9 cellular contexts compared by ENCODE assay signal in the genomic region with DNA sequence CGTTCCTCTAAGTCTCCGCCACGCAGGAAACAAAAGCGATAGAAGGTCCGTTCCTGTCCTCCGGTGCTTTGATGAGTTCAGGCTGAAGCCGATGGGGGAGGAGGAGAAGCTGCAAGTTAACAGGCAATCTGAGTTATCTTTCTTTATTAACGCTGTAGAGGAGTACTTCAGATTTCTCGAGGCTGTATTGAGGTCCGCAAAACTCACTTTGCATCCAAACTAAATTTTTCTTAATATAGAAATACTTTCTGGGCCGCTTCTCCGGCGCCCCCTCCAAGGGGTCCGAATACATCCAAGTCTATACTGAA. TPM values are rescaled to one million over a fixed set of nuclear protein-coding genes. Genes with fewer than 3 reads are reported as not detected.
A peak's percentile ranks its signal among the peaks of the same experiment; 100 is the strongest.
DNase-seq lines count a peak whose midpoint lies in the region; ATAC-seq lines count a peak whose summit lies in the region.
"Had no signal": no experiment of that assay in that cellular context is flagged by ENCODE, and none has a peak within 500 bp of the region (broad histone marks: within the 10 kb centered on the region; RNA-seq: fewer than 3 reads in every experiment).

No MANE protein-coding gene starts in this region.

- H3K9me3 Mint-ChIP-seq in activated CD8-positive, alpha-beta T cell treated with anti-CD3 and anti-CD28 coated beads, Interleukin-2, amount 10 ng/mL, durations not matched to agents 7 days and 5 days (ENCODE audit: insufficient read depth) = no peaks in the 10 kb centered on the region

- ATAC-seq in activated CD8-positive, alpha-beta T cell treated with anti-CD3 and anti-CD28 coated beads, Interleukin-2, amount 10 ng/mL, durations not matched to agents 7 days and 5 days = no peak
- ATAC-seq: K562 had no signal

- CTCF ChIA-PET in activated CD8-positive, alpha-beta T cell treated with anti-CD3 and anti-CD28 coated beads, Interleukin-2, amount 10 ng/mL, durations not matched to agents 7 days and 5 days (lab: Charles Lee) = no interaction called here

- intact Hi-C loops in posterior cingulate gyrus (cut with DNase I) = no loop called here

- no peaks in the 10 kb centered on the region for H3F3A ChIP-seq in GM23248 (ENCODE audit: insufficient read depth)

- H3K27ac ChIP-seq in GM23248 (no peak overlapping the region), iPS-18a (ENCODE audit: low read length) (no peak overlapping the region), skeletal muscle tissue (ENCODE audit: low read depth, low read length) (no peak overlapping the region)

- in situ Hi-C loops in GM23248 (cut with MboI) = no loop called here

- no peaks in the 10 kb centered on the region for H3K9me2 ChIP-seq in GM23248 (ENCODE audit: insufficient read depth)

- H3K27ac Mint-ChIP-seq in activated CD8-positive, alpha-beta T cell treated with anti-CD3 and anti-CD28 coated beads, Interleukin-2, amount 10 ng/mL, durations not matched to agents 7 days and 5 days = no peak overlapping the region

- WGBS in GM23248 (ENCODE audit: low coverage in 1 of 2, low lambda C conversion rate in 2 of 2, missing lambda C conversion rate in 2 of 2), 2 experiments = 65 to 66% methylated on average over 13 to 14 of the region's 14 CpGs

- no peaks in the 10 kb centered on the region for H4K20me1 ChIP-seq in GM23248 (ENCODE audit: insufficient read depth)

- H3K4me2 ChIP-seq in GM23248 (ENCODE audit: unreplicated experiment) = peak overlapping the region; percentile 59

- H3K36me3 ChIP-seq in GM23248 (ENCODE audit: low read depth) (no peaks in the 10 kb centered on the region), iPS-18a (ENCODE audit: control insufficient read depth, low read depth, low read length) (no peaks in the 10 kb centered on the region), skeletal muscle tissue (ENCODE audit: control insufficient read depth in 3 of 3, insufficient read depth in 3 of 3, low read length in 3 of 3) (no peaks in the 10 kb centered on the region)

- no peak overlapping the region for H2AFZ ChIP-seq in GM23248

- H3K4me1 ChIP-seq in GM23248 (ENCODE audit: insufficient read depth) (no peaks in the 10 kb centered on the region), iPS-18a (ENCODE audit: control insufficient read depth, low read depth, low read length) (peaks cover 11% of the 10 kb centered on the region), skeletal muscle tissue (ENCODE audit: control insufficient read depth in 3 of 3, insufficient read depth in 3 of 3, low read length in 3 of 3) (peaks cover 4 to 11% (median 5%) of the 10 kb centered on the region in 3 donors)

- H3K9me3 ChIP-seq in GM23248 (ENCODE audit: low read depth) = no peaks in the 10 kb centered on the region
- H3K9me3 ChIP-seq in iPS-18a (ENCODE audit: control insufficient read depth, low read depth, low read length) = no peaks in the 10 kb centered on the region
- H3K9me3 ChIP-seq in skeletal muscle tissue (ENCODE audit: control insufficient read depth in 3 of 3, low read length in 3 of 3) = no peaks in the 10 kb centered on the region

- H3K36me3 Mint-ChIP-seq in activated CD8-positive, alpha-beta T cell treated with anti-CD3 and anti-CD28 coated beads, Interleukin-2, amount 10 ng/mL, durations not matched to agents 7 days and 5 days (ENCODE audit: low read depth) = no peaks in the 10 kb centered on the region

- H3K4me1 Mint-ChIP-seq in activated CD8-positive, alpha-beta T cell treated with anti-CD3 and anti-CD28 coated beads, Interleukin-2, amount 10 ng/mL, durations not matched to agents 7 days and 5 days (ENCODE audit: low read depth) = peaks cover 12% of the 10 kb centered on the region

- H3K9ac ChIP-seq in GM23248 = no peak overlapping the region
- H3K9ac ChIP-seq in iPS-18a (ENCODE audit: low read length) = no peak overlapping the region
- no peak overlapping the region for H3K9ac ChIP-seq in skeletal muscle tissue (ENCODE audit: low read depth in 1 of 3, low read length in 3 of 3)

- H3K4me3 ChIP-seq in GM23248 (peak overlapping the region; percentile 55; the same call in 1 of the 2 replicates), iPS-18a (ENCODE audit: low read length) (peak overlapping the region; percentile 73), skeletal muscle tissue (ENCODE audit: low read length in 3 of 3) (peak overlapping the region in 2 of 3 donors; percentile 34 to 56)
- H3K4me3 ChIP-seq: K562 had no signal

- POLR2A ChIA-PET in activated CD8-positive, alpha-beta T cell treated with anti-CD3 and anti-CD28 coated beads, Interleukin-2, amount 10 ng/mL, durations not matched to agents 7 days and 5 days (lab: Charles Lee) = no interaction called here

- no peaks in the 10 kb centered on the region for H3K79me2 ChIP-seq in GM23248 (ENCODE audit: insufficient read depth)

- DNase-seq in GM23248 (no peak), posterior cingulate gyrus (no peak), NCI-H446 treated with DMSO at 0.1 percent for 48 hours (lab: John Stamatoyannopoulos, UW) (no peak), NCI-H2081 (lab: John Stamatoyannopoulos, UW) (no peak)
- DNase-seq in activated CD8-positive, alpha-beta T cell treated with anti-CD3 and anti-CD28 coated beads, Interleukin-2, amount 10 ng/mL, durations not matched to agents 7 days and 5 days = no peak
- no peak for DNase-seq in stimulated activated CD4-positive, alpha-beta T cell treated with anti-CD3 and anti-CD28 coated beads, Interleukin-4, amount 100 ng/mL, for 1 hour

- H3K4me3 Mint-ChIP-seq in activated CD8-positive, alpha-beta T cell treated with anti-CD3 and anti-CD28 coated beads, Interleukin-2, amount 10 ng/mL, durations not matched to agents 7 days and 5 days = peak overlapping the region; percentile 65

- H3K27me3 ChIP-seq in GM23248 (replicated peaks; ENCODE audit: insufficient read depth) (peaks cover 27% of the 10 kb centered on the region), iPS-18a (ENCODE audit: control insufficient read depth, insufficient read depth, low read length) (peaks cover 63% of the 10 kb centered on the region), skeletal muscle tissue (ENCODE audit: control insufficient read depth in 3 of 3, insufficient read depth in 3 of 3, low read length in 3 of 3) (peaks cover 22 to 43% (median 40%) of the 10 kb centered on the region in 3 donors)

- peaks cover 42% of the 10 kb centered on the region for H3K27me3 Mint-ChIP-seq in activated CD8-positive, alpha-beta T cell treated with anti-CD3 and anti-CD28 coated beads, Interleukin-2, amount 10 ng/mL, durations not matched to agents 7 days and 5 days (ENCODE audit: low read depth)

RNA-seq across cellular contexts. Expression of a gene that starts 0.4 kb away (rescaled TPM):
- not detected in 2 replicates for total RNA-seq in GM23248 (2014; rRNA removed; shearing (Covaris generic))
- not detected in 2 replicates for polyA plus RNA-seq in GM23248 (2016; fragmentation: Nextera tagmentation; extraction: Ambion mirVana)
- not detected for total RNA-seq in activated CD8-positive, alpha-beta T cell treated with anti-CD3 and anti-CD28 coated beads, Interleukin-2, amount 10 ng/mL, durations not matched to agents 7 days and 5 days
- under 0.01 TPM for total RNA-seq in skeletal muscle tissue
- total RNA-seq: K562 had no signal
- polyA plus RNA-seq: K562 had no signal

RNA-seq across cellular contexts. Expression of a gene that starts 51.2 kb away (rescaled TPM):
- 640 and 867 TPM in 2 replicates for total RNA-seq in GM23248 (2014; rRNA removed; shearing (Covaris generic))
- 478 and 488 TPM in 2 replicates for polyA plus RNA-seq in GM23248 (2016; fragmentation: Nextera tagmentation; extraction: Ambion mirVana)
- 10 to 100 TPM; 67.0 to 77.4 TPM for total RNA-seq in activated CD8-positive, alpha-beta T cell treated with anti-CD3 and anti-CD28 coated beads, Interleukin-2, amount 10 ng/mL, durations not matched to agents 7 days and 5 days
- total RNA-seq in skeletal muscle tissue = 325 TPM
